11 cellular contexts compared by ENCODE assay signal in the genomic region with DNA sequence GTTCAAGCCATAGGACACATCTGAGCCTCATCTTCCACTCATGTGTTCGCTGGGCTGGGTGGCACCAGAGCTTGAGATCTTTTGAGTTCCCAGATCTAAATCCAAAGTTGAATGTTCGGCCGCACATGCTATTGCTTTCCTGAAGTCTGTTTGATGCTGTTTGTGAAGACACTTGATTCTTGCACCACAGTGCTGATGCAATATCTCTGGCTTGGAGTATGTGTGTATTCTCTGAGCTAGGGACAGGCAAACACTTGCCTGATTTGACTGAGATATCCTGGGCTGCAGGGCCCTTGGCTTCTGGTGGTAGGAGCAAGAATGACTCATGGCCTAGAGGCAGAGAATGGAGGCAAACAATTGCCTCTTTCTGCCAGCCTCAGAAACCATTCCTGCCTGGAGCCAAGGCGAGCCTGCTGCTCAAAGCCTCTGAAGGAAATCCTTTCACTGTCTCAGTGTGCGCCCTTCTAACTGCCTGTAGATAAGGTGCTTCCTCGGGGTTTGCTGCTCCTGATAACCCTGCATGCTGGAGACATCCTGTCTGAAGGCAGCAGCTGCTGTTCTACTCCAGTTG.
DNase-seq lines count a peak whose midpoint lies in the region; ATAC-seq, FAIRE-seq and TF ChIP-seq lines count a peak whose summit lies in the region.
"Had no signal": no experiment of that assay in that cellular context is flagged by ENCODE, and none has a peak within 500 bp of the region (broad histone marks: within the 10 kb centered on the region; RNA-seq: fewer than 3 reads in every experiment).

No MANE protein-coding gene starts in this region.

- ATAC-seq in HepG2 (peak; percentile 97), HG02870 (IDR thresholded peaks at IDR 0.05; ENCODE audit: unreplicated experiment) (no peak), GM21381 (IDR thresholded peaks at IDR 0.05; ENCODE audit: unreplicated experiment) (no peak)

- intact Hi-C loops in MCF 10A (cut with micrococcal nuclease): loop anchor here (1.0 kb wide), 1 partner anchor 21 kb away; no protein-coding TSS in a partner anchor
- intact Hi-C loops in HepG2 (cut with micrococcal nuclease; ENCODE audit: unreplicated experiment): loop anchor here (1.0 kb wide), 1 partner anchor 27 kb away; no protein-coding TSS in a partner anchor

- in situ Hi-C loops in HepG2 (cut with HindIII; ENCODE audit: extremely low pct_ligation_motif_present, low pct_unique_long_range_greater_than_20kb): no loop called here

- no peak overlapping the region for H2AFZ ChIP-seq in HepG2 (ENCODE audit: low read length)

- WGBS in HepG2 (ENCODE audit: low lambda C conversion rate): 19% methylated on average over 3 of the region's 6 CpGs

- BruUV-seq in MCF 10A (replicated peaks; lab: Mats Ljungman, UMichigan) (no TSS peak), HepG2 (replicated peaks; lab: Mats Ljungman, UMichigan) (no TSS peak)

- no peaks in the 10 kb centered on the region for H3K9me3 ChIP-seq in HepG2 (ENCODE audit: low read length)
- H3K9me3 ChIP-seq: Peyer's patch had no signal

- no peaks in the 10 kb centered on the region for H3K9me3 Mint-ChIP-seq in MCF 10A (ENCODE audit: unreplicated experiment)
- peaks cover 4% of the 10 kb centered on the region for H3K9me3 Mint-ChIP-seq in type B pancreatic cell

- H3K4me3 Mint-ChIP-seq in MCF 10A (ENCODE audit: unreplicated experiment) (peak overlapping the region; percentile 53), type B pancreatic cell (peak overlapping the region; percentile 55)

- DNase-seq in DMS79 treated with DMSO at 0.1 percent for 48 hours (lab: John Stamatoyannopoulos, UW): peak; percentile 13
- no peak for DNase-seq in DMS79 (lab: John Stamatoyannopoulos, UW)
- peak; percentile 99 for DNase-seq in MCF 10A (ENCODE audit: unreplicated experiment)
- DNase-seq in HepG2 (ENCODE audit: low spot score): peak; percentile 89
- no peak for DNase-seq in type B pancreatic cell (ENCODE audit: extremely low spot score, unreplicated experiment)
- no peak for DNase-seq in NCI-H187 treated with DMSO at 0.1 percent for 48 hours (lab: John Stamatoyannopoulos, UW)
- DNase-seq: cerebellar nuclear complex had no signal

- no peaks in the 10 kb centered on the region for H3K27me3 ChIP-seq in HepG2 (ENCODE audit: control insufficient read depth in 1 of 2, insufficient read depth in 2 of 2, low read length in 2 of 2)
- H3K27me3 ChIP-seq: Peyer's patch had no signal

- TF ChIP-seq CTCF in MCF 10A (IDR thresholded peaks at IDR 0.05; ENCODE audit: unreplicated experiment) (no peak), HepG2 (CRISPR knock-in tag; IDR thresholded peaks at IDR 0.05) (no peak), type B pancreatic cell (conservative IDR thresholded peaks at IDR 0.05) (no peak)

- H3K36me3 Mint-ChIP-seq in MCF 10A (ENCODE audit: insufficient read depth, unreplicated experiment): no peaks in the 10 kb centered on the region
- H3K36me3 Mint-ChIP-seq in type B pancreatic cell: peaks cover 6% of the 10 kb centered on the region

- H3K27me3 Mint-ChIP-seq in MCF 10A (ENCODE audit: insufficient read depth, unreplicated experiment): no peaks in the 10 kb centered on the region
- H3K27me3 Mint-ChIP-seq in type B pancreatic cell: no peaks in the 10 kb centered on the region

- H3K79me2 ChIP-seq in HepG2 (ENCODE audit: insufficient read depth, low read length): no peaks in the 10 kb centered on the region

- POLR2A ChIA-PET in MCF 10A (lab: Yijun Ruan, JAX) (interaction anchor here (0.5 to 3.7 kb wide), 11 partner anchors 9 to 673 kb away, joined by 3 to 25 read pairs (median 3); no protein-coding TSS in a partner anchor), HepG2 (lab: Yijun Ruan, JAX) (interaction anchor here (1.0 to 8.2 kb wide), 4 partner anchors 13 to 26 kb away, joined by 3 to 115 read pairs (median 14); no protein-coding TSS in a partner anchor)

- peak overlapping the region; percentile 6; the same call in 1 of the 2 replicates for H3K4me2 ChIP-seq in HepG2 (ENCODE audit: low read depth, low read length)

- peak; percentile 99 for FAIRE-seq in HepG2 (lab: Jason Lieb, UNC)
- FAIRE-seq: A204.1 had no signal

- CTCF ChIA-PET in MCF 10A (lab: Yijun Ruan, JAX): interaction anchor here (0.5 to 2.1 kb wide), 8 partner anchors 8 to 1667 kb away, joined by 3 to 9 read pairs (median 4); no protein-coding TSS in a partner anchor
- CTCF ChIA-PET in HepG2 (lab: Yijun Ruan, JAX; ENCODE audit: low intra/inter-chr PET ratio, low total read pairs): no interaction called here

- peak overlapping the region; percentile 58 for H3K27ac ChIP-seq in HepG2 (ENCODE audit: extremely low read length, insufficient read depth, low read length)

- peaks cover 35% of the 10 kb centered on the region for H3K4me1 Mint-ChIP-seq in MCF 10A (ENCODE audit: insufficient read depth, unreplicated experiment)
- H3K4me1 Mint-ChIP-seq in type B pancreatic cell (ENCODE audit: unreplicated experiment): peaks cover 40% of the 10 kb centered on the region

- no peak overlapping the region for H3K4me3 ChIP-seq in HepG2 (replicated peaks in 1 of 3; ENCODE audit: insufficient read depth in 1 of 3, low read depth in 2 of 3, low read length in 3 of 3)
- H3K4me3 ChIP-seq: Peyer's patch had no signal

- H3K27ac Mint-ChIP-seq in MCF 10A (ENCODE audit: low read depth, unreplicated experiment): peak overlapping the region; percentile 93
- H3K27ac Mint-ChIP-seq in type B pancreatic cell: peak overlapping the region; percentile 89

- TF ChIP-seq EP300 in HepG2 (IDR thresholded peaks at IDR 0.05; ENCODE audit: low read depth in 2 of 2, low read length in 2 of 2) (peak; percentile 37 to 80; a peak in 3 of 4 replicates), HepG2 (CRISPR knock-in tag; IDR thresholded peaks at IDR 0.05; ENCODE audit: borderline replicate concordance) (peak; percentile 49; the same call in 1 of the 2 replicates)

- TF ChIP-seq POLR2A in HepG2 (IDR thresholded peaks at IDR 0.05; ENCODE audit: insufficient read depth in 1 of 2, low read depth in 2 of 2, low read length in 2 of 2): no peak

- H3K9ac ChIP-seq in HepG2 (ENCODE audit: insufficient read depth, low read depth, low read length): 0 out of 2 replicates have a peak overlapping the region, but pooled peaks have one; percentile 4

- no peaks in the 10 kb centered on the region for H4K20me1 ChIP-seq in HepG2 (ENCODE audit: insufficient read depth, low read length)

- H3K4me1 ChIP-seq in HepG2 (ENCODE audit: insufficient read depth, low read length): peaks cover 65% of the 10 kb centered on the region

- TF ChIP-seq RAD21 in HepG2 (CRISPR knock-in tag; IDR thresholded peaks at IDR 0.05): no peak

- peaks cover 11 to 24% of the 10 kb centered on the region in 2 experiments; a peak in 4 of 5 replicates for H3K36me3 ChIP-seq in HepG2 (replicated peaks in 1 of 2; ENCODE audit: control insufficient read depth in 1 of 2, insufficient read depth in 2 of 2, low read length in 2 of 2)

TF ChIP-seq in HepG2, 621 proteins besides CTCF, POLR2A, EP300 and RAD21 (continues in another document):
- TF ChIP-seq LCORL (IDR thresholded peaks at IDR 0.05) (no peak), LCORL (CRISPR knock-in tag; IDR thresholded peaks at IDR 0.05) (peak; percentile 40; the same call in 1 of the 2 replicates), KDM2A (CRISPR knock-in tag; IDR thresholded peaks at IDR 0.05; ENCODE audit: borderline replicate concordance, low read depth) (no peak), HDAC6 (IDR thresholded peaks at IDR 0.05; ENCODE audit: low read depth, low read length) (no peak), NFE2 (CRISPR knock-in tag; IDR thresholded peaks at IDR 0.05) (no peak), ELF3 (CRISPR knock-in tag; IDR thresholded peaks at IDR 0.05) (0 out of 2 replicates have a peak, but pooled peaks have one; percentile 11), CBX1 (IDR thresholded peaks at IDR 0.05; ENCODE audit: low read depth) (no peak), NFE2L2 (IDR thresholded peaks at IDR 0.05; ENCODE audit: low read length) (no peak), XBP1 (CRISPR knock-in tag; IDR thresholded peaks at IDR 0.05) (no peak), FOXC1 (CRISPR knock-in tag; IDR thresholded peaks at IDR 0.05; ENCODE audit: borderline replicate concordance) (no peak), IKZF1 (IDR thresholded peaks at IDR 0.05) (no peak), ZNF451 (CRISPR knock-in tag; IDR thresholded peaks at IDR 0.05) (no peak), HIVEP1 (CRISPR knock-in tag; IDR thresholded peaks at IDR 0.05) (no peak), NR2C2 (CRISPR knock-in tag; IDR thresholded peaks at IDR 0.05; ENCODE audit: borderline replicate concordance) (peak; percentile 40; the same call in 1 of the 2 replicates), MYC (CRISPR knock-in tag; IDR thresholded peaks at IDR 0.05; ENCODE audit: borderline replicate concordance) (peak; percentile 60; the same call in 1 of the 2 replicates), SALL1 (CRISPR knock-in tag; IDR thresholded peaks at IDR 0.05) (peak; percentile 89), ZNF891 (CRISPR knock-in tag; IDR thresholded peaks at IDR 0.05) (no peak), HNF4A (CRISPR knock-in tag; IDR thresholded peaks at IDR 0.05) (peak; percentile 78)
- TF ChIP-seq, protein P1, sequence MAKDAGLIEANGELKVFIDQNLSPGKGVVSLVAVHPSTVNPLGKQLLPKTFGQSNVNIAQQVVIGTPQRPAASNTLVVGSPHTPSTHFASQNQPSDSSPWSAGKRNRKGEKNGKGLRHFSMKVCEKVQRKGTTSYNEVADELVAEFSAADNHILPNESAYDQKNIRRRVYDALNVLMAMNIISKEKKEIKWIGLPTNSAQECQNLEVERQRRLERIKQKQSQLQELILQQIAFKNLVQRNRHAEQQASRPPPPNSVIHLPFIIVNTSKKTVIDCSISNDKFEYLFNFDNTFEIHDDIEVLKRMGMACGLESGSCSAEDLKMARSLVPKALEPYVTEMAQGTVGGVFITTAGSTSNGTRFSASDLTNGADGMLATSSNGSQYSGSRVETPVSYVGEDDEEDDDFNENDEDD (CRISPR knock-in tag; IDR thresholded peaks at IDR 0.05; ENCODE audit: borderline replicate concordance): peak; percentile 28; the same call in 1 of the 2 replicates
- TF ChIP-seq, protein P2, sequence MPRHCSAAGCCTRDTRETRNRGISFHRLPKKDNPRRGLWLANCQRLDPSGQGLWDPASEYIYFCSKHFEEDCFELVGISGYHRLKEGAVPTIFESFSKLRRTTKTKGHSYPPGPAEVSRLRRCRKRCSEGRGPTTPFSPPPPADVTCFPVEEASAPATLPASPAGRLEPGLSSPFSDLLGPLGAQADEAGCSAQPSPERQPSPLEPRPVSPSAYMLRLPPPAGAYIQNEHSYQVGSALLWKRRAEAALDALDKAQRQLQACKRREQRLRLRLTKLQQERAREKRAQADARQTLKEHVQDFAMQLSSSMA (CRISPR knock-in tag; IDR thresholded peaks at IDR 0.05): no peak

Comparison
In these comparisons a context has a peak if more than half of its experiments do, and no peak if none do; other contexts are left out.
1. DNase-seq: peak in DMS79 treated with DMSO at 0.1 percent for 48 hours (single experiment), MCF 10A (single experiment) and HepG2 (single experiment); none in DMS79 (single experiment), type B pancreatic cell (single experiment) and NCI-H187 treated with DMSO at 0.1 percent for 48 hours (single experiment).